In the genomic region with DNA sequence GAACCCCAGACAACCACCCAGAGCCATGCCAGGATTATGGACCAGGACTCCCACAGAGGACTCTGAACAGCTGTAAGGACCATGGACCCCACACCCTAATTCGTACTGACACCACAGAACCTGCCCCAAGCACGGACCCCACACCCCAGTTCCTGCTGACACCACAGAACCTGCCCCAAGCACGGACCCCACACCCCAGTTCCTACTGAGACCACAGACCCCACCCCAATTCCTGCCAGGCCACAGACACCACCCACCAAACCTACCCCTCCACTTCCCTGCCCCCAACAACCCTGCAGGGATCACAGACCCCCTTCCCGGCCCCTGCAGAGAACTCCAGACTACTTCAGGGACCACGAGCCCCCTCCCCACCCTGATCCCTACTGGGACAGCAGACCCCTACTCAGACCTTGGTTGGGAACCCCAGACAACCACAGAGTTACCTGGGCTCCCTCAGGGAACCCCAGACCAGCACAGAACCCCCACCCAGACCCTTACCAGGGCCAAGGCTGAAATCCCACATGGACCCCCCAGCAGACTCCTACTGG, we compare ENCODE assay signal across 11 cellular contexts. TPM values are rescaled to one million over a fixed set of nuclear protein-coding genes. Genes with fewer than 3 reads are reported as not detected.
DNase-seq lines count a peak whose midpoint lies in the region; ATAC-seq and TF ChIP-seq lines count a peak whose summit lies in the region.
"Had no signal": no experiment of that assay in that cellular context is flagged by ENCODE, and none has a peak within 500 bp of the region (broad histone marks: within the 10 kb centered on the region; RNA-seq: fewer than 3 reads in every experiment).

No MANE protein-coding gene starts in this region.

- ATAC-seq in activated CD4-positive, alpha-beta T cell treated with anti-CD3 and anti-CD28 coated beads for 36 hours, result no peak
- ATAC-seq in RWPE2 (ENCODE audit: low read depth) (no peak), GM18870 (IDR thresholded peaks at IDR 0.05; ENCODE audit: unreplicated experiment) (no peak)
- ATAC-seq: left lung had no signal

- H3K27ac ChIP-seq in RWPE2 (ENCODE audit: poor library complexity, severe bottlenecking) (no peak overlapping the region), endodermal cell (ENCODE audit: low read depth, low read length) (peak overlapping the region; percentile 17)
- H3K27ac ChIP-seq: left lung had no signal

- H3K36me3 Mint-ChIP-seq in activated CD4-positive, alpha-beta T cell treated with anti-CD3 and anti-CD28 coated beads for 36 hours (ENCODE audit: low read depth), result peaks cover 15% of the 10 kb centered on the region
- H3K36me3 Mint-ChIP-seq in endodermal cell (ENCODE audit: low read depth) (peaks cover 10% of the 10 kb centered on the region), progenitor cell of endocrine pancreas (ENCODE audit: insufficient read depth) (no peaks in the 10 kb centered on the region)

- CTCF ChIA-PET in activated CD4-positive, alpha-beta T cell treated with anti-CD3 and anti-CD28 coated beads for 36 hours (lab: Charles Lee), result no interaction called here

- H3K4me3 ChIP-seq in RWPE2 (ENCODE audit: severe bottlenecking) (no peak overlapping the region), endodermal cell (ENCODE audit: low read length) (no peak overlapping the region)
- H3K4me3 ChIP-seq: left lung had no signal

- H3K36me3 ChIP-seq in RWPE2 (ENCODE audit: low read depth) (peaks cover 10% of the 10 kb centered on the region), endodermal cell (ENCODE audit: control insufficient read depth, insufficient read depth, low read length) (peaks cover 8% of the 10 kb centered on the region)
- H3K36me3 ChIP-seq: left lung had no signal

- H3K27me3 Mint-ChIP-seq in activated CD4-positive, alpha-beta T cell treated with anti-CD3 and anti-CD28 coated beads for 36 hours, result no peaks in the 10 kb centered on the region
- H3K27me3 Mint-ChIP-seq in endodermal cell (ENCODE audit: insufficient read depth), result no peaks in the 10 kb centered on the region
- no peaks in the 10 kb centered on the region for H3K27me3 Mint-ChIP-seq in progenitor cell of endocrine pancreas

- H3K9me3 ChIP-seq in RWPE2 (ENCODE audit: severe bottlenecking), result no peaks in the 10 kb centered on the region
- no peaks in the 10 kb centered on the region for H3K9me3 ChIP-seq in endodermal cell (ENCODE audit: control insufficient read depth, low read length)
- H3K9me3 ChIP-seq: left lung had no signal

- no peak overlapping the region for H3K9ac ChIP-seq in endodermal cell (ENCODE audit: extremely low read depth, low read length, poor library complexity, severe bottlenecking)

- no peak overlapping the region for H3K27ac Mint-ChIP-seq in activated CD4-positive, alpha-beta T cell treated with anti-CD3 and anti-CD28 coated beads for 36 hours
- H3K27ac Mint-ChIP-seq in endodermal cell (peak overlapping the region; percentile 88), progenitor cell of endocrine pancreas (peak overlapping the region; percentile 87)

- intact Hi-C loops in activated CD4-positive, alpha-beta T cell treated with anti-CD3 and anti-CD28 coated beads for 36 hours (cut with DNase I, micrococcal nuclease), result loop anchor here in 1 of 2 experiments (5.0 kb wide), 3 partner anchors 90 to 1295 kb away; a partner anchor contains a TSS

- POLR2A ChIA-PET in activated CD4-positive, alpha-beta T cell treated with anti-CD3 and anti-CD28 coated beads for 36 hours (lab: Charles Lee), result no interaction called here

- H3K9me3 Mint-ChIP-seq in activated CD4-positive, alpha-beta T cell treated with anti-CD3 and anti-CD28 coated beads for 36 hours (ENCODE audit: low read depth), result no peaks in the 10 kb centered on the region
- no peaks in the 10 kb centered on the region for H3K9me3 Mint-ChIP-seq in endodermal cell
- no peaks in the 10 kb centered on the region for H3K9me3 Mint-ChIP-seq in progenitor cell of endocrine pancreas (ENCODE audit: low read depth)

- 95 to 100% methylated on average over 2 to 5 of the region's 5 CpGs for WGBS in endodermal cell (ENCODE audit: insufficient coverage in 1 of 2, insufficient read length in 1 of 2), 2 experiments

- peaks cover 22% of the 10 kb centered on the region for H3K4me1 ChIP-seq in RWPE2 (ENCODE audit: insufficient read depth, poor library complexity, severe bottlenecking)
- H3K4me1 ChIP-seq in endodermal cell (ENCODE audit: control insufficient read depth, insufficient read depth, low read length), result peaks cover 6% of the 10 kb centered on the region

- H3K4me1 Mint-ChIP-seq in activated CD4-positive, alpha-beta T cell treated with anti-CD3 and anti-CD28 coated beads for 36 hours, result peaks cover 24% of the 10 kb centered on the region
- H3K4me1 Mint-ChIP-seq in endodermal cell, result peaks cover 28% of the 10 kb centered on the region
- peaks cover 22% of the 10 kb centered on the region for H3K4me1 Mint-ChIP-seq in progenitor cell of endocrine pancreas (ENCODE audit: low read depth)

- H3K27me3 ChIP-seq in RWPE2 (ENCODE audit: insufficient read depth, poor library complexity, severe bottlenecking) (no peaks in the 10 kb centered on the region), endodermal cell (ENCODE audit: control insufficient read depth, insufficient read depth, low read length, poor library complexity, severe bottlenecking) (no peaks in the 10 kb centered on the region)
- H3K27me3 ChIP-seq: left lung had no signal

- H3K4me3 Mint-ChIP-seq in activated CD4-positive, alpha-beta T cell treated with anti-CD3 and anti-CD28 coated beads for 36 hours, result peak overlapping the region; percentile 59
- peak overlapping the region; percentile 72 for H3K4me3 Mint-ChIP-seq in endodermal cell
- peak overlapping the region; percentile 67 for H3K4me3 Mint-ChIP-seq in progenitor cell of endocrine pancreas (ENCODE audit: low read depth)

- no peak for TF ChIP-seq CTCF in RWPE2 (IDR thresholded peaks at IDR 0.05; ENCODE audit: poor library complexity, severe bottlenecking)
- no peak for TF ChIP-seq CTCF in endodermal cell (conservative IDR thresholded peaks at IDR 0.05)
- no peak for TF ChIP-seq CTCF in progenitor cell of endocrine pancreas (IDR thresholded peaks at IDR 0.05; ENCODE audit: unreplicated experiment)

- DNase-seq in activated CD4-positive, alpha-beta T cell treated with anti-CD3 and anti-CD28 coated beads for 36 hours, result no peak
- no peak for DNase-seq in activated CD4-positive, alpha-beta T cell treated with anti-CD3 and anti-CD28 coated beads, Interleukin-2, amount 50 U/mL, for 1 hour
- DNase-seq in RWPE2 (ENCODE audit: low spot score) (peak; percentile 45), endodermal cell (no peak), progenitor cell of endocrine pancreas (ENCODE audit: low spot score, unreplicated experiment) (no peak), NCI-H748 treated with DMSO at 0.1 percent for 48 hours (lab: John Stamatoyannopoulos, UW) (no peak), DMS153 treated with DMSO at 0.1 percent for 48 hours (lab: John Stamatoyannopoulos, UW; ENCODE audit: unreplicated experiment) (no peak)
- DNase-seq: activated effector memory CD4-positive, alpha-beta T cell treated with Interleukin-2 at 50 U/mL for 16 hours; NCI-H2171 had no signal

RNA-seq across cellular contexts. Expression of a gene that starts 1.4 kb away (rescaled TPM):
- total RNA-seq in activated CD4-positive, alpha-beta T cell treated with anti-CD3 and anti-CD28 coated beads for 36 hours, result 10 to 100 TPM; 13.8 to 17.7 TPM
- total RNA-seq in endodermal cell, result 10 to 100 TPM; 36.5 to 45.4 TPM
- polyA plus RNA-seq in endodermal cell (2013, experiment 1 of 2), result 43.9 TPM
- polyA plus RNA-seq in endodermal cell (2013, experiment 2 of 2), result 47.7 TPM
- total RNA-seq in progenitor cell of endocrine pancreas, result 61.0 and 65.4 TPM in 2 replicates

RNA-seq across cellular contexts. Expression of a gene that starts 1.4 kb away (rescaled TPM):
- 10 to 100 TPM; 30.0 to 33.6 TPM for total RNA-seq in activated CD4-positive, alpha-beta T cell treated with anti-CD3 and anti-CD28 coated beads for 36 hours
- total RNA-seq in endodermal cell (10 to 100 TPM; 55.8 to 71.9 TPM), progenitor cell of endocrine pancreas (57.5 and 59.6 TPM in 2 replicates)
- 39.2 TPM for polyA plus RNA-seq in endodermal cell (2013, experiment 1 of 2)
- 41.0 TPM for polyA plus RNA-seq in endodermal cell (2013, experiment 2 of 2)
